In genomic region chr4:169723207-169723606, GRCh38 we compare ENCODE assay signal across 1 cellular context.
TF ChIP-seq lines count a peak whose summit lies in the region.

No MANE protein-coding gene starts in this region.

TF ChIP-seq in GM23338, 12 proteins besides CTCF, POLR2A, EP300 and RAD21 (continued from another document):
- TF ChIP-seq, protein P1, sequence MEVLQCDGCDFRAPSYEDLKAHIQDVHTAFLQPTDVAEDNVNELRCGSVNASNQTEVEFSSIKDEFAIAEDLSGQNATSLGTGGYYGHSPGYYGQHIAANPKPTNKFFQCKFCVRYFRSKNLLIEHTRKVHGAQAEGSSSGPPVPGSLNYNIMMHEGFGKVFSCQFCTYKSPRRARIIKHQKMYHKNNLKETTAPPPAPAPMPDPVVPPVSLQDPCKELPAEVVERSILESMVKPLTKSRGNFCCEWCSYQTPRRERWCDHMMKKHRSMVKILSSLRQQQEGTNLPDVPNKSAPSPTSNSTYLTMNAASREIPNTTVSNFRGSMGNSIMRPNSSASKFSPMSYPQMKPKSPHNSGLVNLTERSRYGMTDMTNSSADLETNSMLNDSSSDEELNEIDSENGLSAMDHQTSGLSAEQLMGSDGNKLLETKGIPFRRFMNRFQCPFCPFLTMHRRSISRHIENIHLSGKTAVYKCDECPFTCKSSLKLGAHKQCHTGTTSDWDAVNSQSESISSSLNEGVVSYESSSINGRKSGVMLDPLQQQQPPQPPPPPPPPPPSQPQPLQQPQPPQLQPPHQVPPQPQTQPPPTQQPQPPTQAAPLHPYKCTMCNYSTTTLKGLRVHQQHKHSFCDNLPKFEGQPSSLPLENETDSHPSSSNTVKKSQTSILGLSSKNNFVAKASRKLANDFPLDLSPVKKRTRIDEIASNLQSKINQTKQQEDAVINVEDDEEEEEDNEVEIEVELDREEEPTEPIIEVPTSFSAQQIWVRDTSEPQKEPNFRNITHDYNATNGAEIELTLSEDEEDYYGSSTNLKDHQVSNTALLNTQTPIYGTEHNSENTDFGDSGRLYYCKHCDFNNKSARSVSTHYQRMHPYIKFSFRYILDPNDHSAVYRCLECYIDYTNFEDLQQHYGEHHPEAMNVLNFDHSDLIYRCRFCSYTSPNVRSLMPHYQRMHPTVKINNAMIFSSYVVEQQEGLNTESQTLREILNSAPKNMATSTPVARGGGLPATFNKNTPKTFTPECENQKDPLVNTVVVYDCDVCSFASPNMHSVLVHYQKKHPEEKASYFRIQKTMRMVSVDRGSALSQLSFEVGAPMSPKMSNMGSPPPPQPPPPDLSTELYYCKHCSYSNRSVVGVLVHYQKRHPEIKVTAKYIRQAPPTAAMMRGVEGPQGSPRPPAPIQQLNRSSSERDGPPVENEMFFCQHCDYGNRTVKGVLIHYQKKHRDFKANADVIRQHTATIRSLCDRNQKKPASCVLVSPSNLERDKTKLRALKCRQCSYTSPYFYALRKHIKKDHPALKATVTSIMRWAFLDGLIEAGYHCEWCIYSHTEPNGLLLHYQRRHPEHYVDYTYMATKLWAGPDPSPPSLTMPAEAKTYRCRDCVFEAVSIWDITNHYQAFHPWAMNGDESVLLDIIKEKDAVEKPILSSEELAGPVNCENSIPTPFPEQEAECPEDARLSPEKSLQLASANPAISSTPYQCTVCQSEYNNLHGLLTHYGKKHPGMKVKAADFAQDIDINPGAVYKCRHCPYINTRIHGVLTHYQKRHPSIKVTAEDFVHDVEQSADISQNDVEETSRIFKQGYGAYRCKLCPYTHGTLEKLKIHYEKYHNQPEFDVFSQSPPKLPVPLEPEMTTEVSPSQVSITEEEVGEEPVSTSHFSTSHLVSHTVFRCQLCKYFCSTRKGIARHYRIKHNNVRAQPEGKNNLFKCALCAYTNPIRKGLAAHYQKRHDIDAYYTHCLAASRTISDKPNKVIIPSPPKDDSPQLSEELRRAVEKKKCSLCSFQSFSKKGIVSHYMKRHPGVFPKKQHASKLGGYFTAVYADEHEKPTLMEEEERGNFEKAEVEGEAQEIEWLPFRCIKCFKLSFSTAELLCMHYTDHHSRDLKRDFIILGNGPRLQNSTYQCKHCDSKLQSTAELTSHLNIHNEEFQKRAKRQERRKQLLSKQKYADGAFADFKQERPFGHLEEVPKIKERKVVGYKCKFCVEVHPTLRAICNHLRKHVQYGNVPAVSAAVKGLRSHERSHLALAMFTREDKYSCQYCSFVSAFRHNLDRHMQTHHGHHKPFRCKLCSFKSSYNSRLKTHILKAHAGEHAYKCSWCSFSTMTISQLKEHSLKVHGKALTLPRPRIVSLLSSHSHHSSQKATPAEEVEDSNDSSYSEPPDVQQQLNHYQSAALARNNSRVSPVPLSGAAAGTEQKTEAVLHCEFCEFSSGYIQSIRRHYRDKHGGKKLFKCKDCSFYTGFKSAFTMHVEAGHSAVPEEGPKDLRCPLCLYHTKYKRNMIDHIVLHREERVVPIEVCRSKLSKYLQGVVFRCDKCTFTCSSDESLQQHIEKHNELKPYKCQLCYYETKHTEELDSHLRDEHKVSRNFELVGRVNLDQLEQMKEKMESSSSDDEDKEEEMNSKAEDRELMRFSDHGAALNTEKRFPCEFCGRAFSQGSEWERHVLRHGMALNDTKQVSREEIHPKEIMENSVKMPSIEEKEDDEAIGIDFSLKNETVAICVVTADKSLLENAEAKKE (CRISPR knock-in tag; IDR thresholded peaks at IDR 0.05): no peak
- TF ChIP-seq ZNF114 (CRISPR knock-in tag; IDR thresholded peaks at IDR 0.05) (no peak), JUNB (IDR thresholded peaks at IDR 0.05; ENCODE audit: unreplicated experiment) (no peak), POLR2AphosphoS5 (IDR thresholded peaks at IDR 0.05; ENCODE audit: low read depth) (no peak), NANOG (IDR thresholded peaks at IDR 0.05; ENCODE audit: borderline replicate concordance) (no peak), CREB1 (CRISPR knock-in tag; IDR thresholded peaks at IDR 0.05; ENCODE audit: low read depth) (no peak), EZH2phosphoT487 (IDR thresholded peaks at IDR 0.05; ENCODE audit: unreplicated experiment) (no peak), EZH2 (IDR thresholded peaks at IDR 0.05; ENCODE audit: low read depth, unreplicated experiment) (no peak), ETS1 (IDR thresholded peaks at IDR 0.05) (no peak)
